8 cellular contexts compared by ENCODE assay signal in the genomic region with DNA sequence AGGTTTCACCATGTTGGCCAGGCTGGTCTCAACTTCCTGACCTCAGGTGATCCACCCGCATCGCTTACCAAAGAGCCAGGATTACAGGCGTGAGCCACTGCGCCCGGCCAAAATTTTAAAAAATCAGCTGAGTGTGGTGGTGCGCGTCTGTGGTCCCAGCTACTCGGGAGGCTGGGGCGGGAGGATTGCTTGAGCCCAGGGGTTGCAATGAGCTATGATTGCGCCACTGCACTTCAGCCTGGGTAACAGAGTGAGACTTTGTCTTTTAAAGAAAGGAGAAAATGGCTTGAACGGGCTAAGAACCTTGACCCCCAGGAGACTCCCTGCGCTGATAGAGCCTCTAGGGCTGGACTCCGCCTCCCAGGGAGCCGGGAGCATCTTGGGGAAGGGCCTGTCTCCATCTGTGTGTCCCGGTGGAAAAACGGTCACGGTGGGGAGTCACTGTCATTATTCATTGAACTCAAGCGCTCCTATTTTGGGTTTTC. TPM values are rescaled to one million over a fixed set of nuclear protein-coding genes. Genes with fewer than 3 reads are reported as not detected.
A peak's percentile ranks its signal among the peaks of the same experiment; 100 is the strongest.
DNase-seq lines count a peak whose midpoint lies in the region; ATAC-seq and TF ChIP-seq lines count a peak whose summit lies in the region.

No MANE protein-coding gene starts in this region.

- intact Hi-C loops in body of pancreas (cut with DNase I), result no loop called here

- TF ChIP-seq RAD21 in liver (IDR thresholded peaks at IDR 0.05), result no peak

- H3K27ac ChIP-seq in HUES6 (ENCODE audit: low read depth, low read length), result peak overlapping the region; percentile 60; the same call in 1 of the 2 replicates
- peak overlapping the region; percentile 69 to 96 (median 86) for H3K27ac ChIP-seq in body of pancreas
- H3K27ac ChIP-seq in liver (ENCODE audit: low read depth in 1 of 2, low read length in 2 of 2), result peak overlapping the region; percentile 84 to 87
- peak overlapping the region; percentile 89 to 99 (median 94) for H3K27ac ChIP-seq in tibial nerve

- TF ChIP-seq POLR2A in body of pancreas (IDR thresholded peaks at IDR 0.05) (no peak), tibial nerve (IDR thresholded peaks at IDR 0.05) (no peak)

- H3K36me3 ChIP-seq in HUES6 (ENCODE audit: control insufficient read depth, insufficient read depth, low read length), result no peaks in the 10 kb centered on the region; the same call in 1 of the 2 replicates
- H3K36me3 ChIP-seq in body of pancreas (replicated peaks in 1 of 2; ENCODE audit: insufficient read depth in 1 of 2, low read depth in 2 of 2), result no peaks in the 10 kb centered on the region
- no peaks in the 10 kb centered on the region for H3K36me3 ChIP-seq in liver (ENCODE audit: control insufficient read depth in 4 of 4, insufficient read depth in 3 of 4, low read depth in 1 of 4, low read length in 3 of 4)
- peaks cover 0 to 1% (median 0%) of the 10 kb centered on the region in 3 donors for H3K36me3 ChIP-seq in tibial nerve

- CTCF ChIA-PET in AG04449 (lab: Yijun Ruan, JAX), result no interaction called here

- H3K9me3 ChIP-seq in HUES6 (ENCODE audit: control insufficient read depth, insufficient read depth, low read depth, low read length) (no peaks in the 10 kb centered on the region), body of pancreas (no peaks in the 10 kb centered on the region), liver (ENCODE audit: control insufficient read depth in 4 of 4, low read length in 3 of 4) (no peaks in the 10 kb centered on the region), tibial nerve (no peaks in the 10 kb centered on the region)

- H3K4me3 ChIP-seq in AG04449 (ENCODE audit: low read depth, low read length), result peak overlapping the region; percentile 86
- peak overlapping the region; percentile 90 for H3K4me3 ChIP-seq in HUES6 (ENCODE audit: low read depth, low read length)
- H3K4me3 ChIP-seq in body of pancreas, result peak overlapping the region; percentile 40 to 45
- peak overlapping the region; percentile 63 to 84 (median 78) for H3K4me3 ChIP-seq in liver (ENCODE audit: low read depth in 1 of 3, low read length in 3 of 3)
- H3K4me3 ChIP-seq in tibial nerve, result peak overlapping the region; percentile 57 to 93 (median 79)

- ATAC-seq in GM19397 (IDR thresholded peaks at IDR 0.05; ENCODE audit: unreplicated experiment) (peak; percentile 0), body of pancreas (peak; percentile 8)

- POLR2A ChIA-PET in AG04449 (lab: Yijun Ruan, JAX), result interaction anchor here (0.6 to 2.2 kb wide), 4 partner anchors 16 to 27 kb away, joined by 3 to 7 read pairs (median 3); no protein-coding TSS in a partner anchor

- peak overlapping the region; percentile 73 for H3K9ac ChIP-seq in HUES6 (ENCODE audit: low read length)
- H3K9ac ChIP-seq in liver (ENCODE audit: low read depth in 1 of 2, low read length in 2 of 2), result peak overlapping the region; percentile 77 to 88

- H3K27me3 ChIP-seq in HUES6 (ENCODE audit: control insufficient read depth, insufficient read depth, low read length), result no peaks in the 10 kb centered on the region
- no peaks in the 10 kb centered on the region for H3K27me3 ChIP-seq in body of pancreas
- no peaks in the 10 kb centered on the region for H3K27me3 ChIP-seq in liver (ENCODE audit: control insufficient read depth in 4 of 4, insufficient read depth in 4 of 4, low read length in 3 of 4)
- no peaks in the 10 kb centered on the region for H3K27me3 ChIP-seq in tibial nerve

- no peak for TF ChIP-seq EP300 in tibial nerve (IDR thresholded peaks at IDR 0.05)

- 1% methylated on average over 15 to 18 of the region's 18 CpGs for whole genome bisulfite sequencing in body of pancreas, 2 donors
- 1% methylated on average over 18 of the region's 18 CpGs for WGBS in liver
- 1 to 3% methylated on average over 18 of the region's 18 CpGs for WGBS in tibial nerve, 2 donors

- H3K4me1 ChIP-seq in HUES6 (ENCODE audit: control insufficient read depth, insufficient read depth, low read length) (0 out of 2 replicates have a peak, but pooled peaks cover 6% of the 10 kb centered on the region), body of pancreas (peaks cover 18% of the 10 kb centered on the region), liver (ENCODE audit: control insufficient read depth in 4 of 4, insufficient read depth in 4 of 4, low read length in 3 of 4) (peaks cover 4 to 19% (median 9%) of the 10 kb centered on the region in 4 donors), tibial nerve (peaks cover 0 to 33% (median 11%) of the 10 kb centered on the region in 4 donors)

- no peak for DNase-seq in AG04449 (ENCODE audit: low read depth, low spot score)
- DNase-seq in body of pancreas, result no peak
- no peak for DNase-seq in tibial nerve (ENCODE audit: low spot score in 2 of 2)
- DNase-seq in COR-L47 (lab: John Stamatoyannopoulos, UW), result no peak
- DNase-seq in NCI-H1048 (lab: John Stamatoyannopoulos, UW), result no peak

- no peak for TF ChIP-seq CTCF in AG04449 (IDR thresholded peaks at IDR 0.05; ENCODE audit: insufficient read depth, low read length, missing control alignments)
- no peak for TF ChIP-seq CTCF in body of pancreas (IDR thresholded peaks at IDR 0.05)
- TF ChIP-seq CTCF in liver (IDR thresholded peaks at IDR 0.05; ENCODE audit: low read depth, low read length, missing input control), result no peak
- TF ChIP-seq CTCF in tibial nerve (IDR thresholded peaks at IDR 0.05), result no peak

TF ChIP-seq in liver, 16 proteins besides CTCF, POLR2A, EP300 and RAD21:
- TF ChIP-seq NR2F2 (IDR thresholded peaks at IDR 0.05), result no peak
- TF ChIP-seq HNF4A (conservative IDR thresholded peaks at IDR 0.05), result peak; percentile 30 to 48
- no peak for TF ChIP-seq FOXA1 (IDR thresholded peaks at IDR 0.05)
- TF ChIP-seq JUND (IDR thresholded peaks at IDR 0.05), result no peak
- peak; percentile 32 to 36 for TF ChIP-seq RXRA (IDR thresholded peaks at IDR 0.05)
- TF ChIP-seq, protein P1, sequence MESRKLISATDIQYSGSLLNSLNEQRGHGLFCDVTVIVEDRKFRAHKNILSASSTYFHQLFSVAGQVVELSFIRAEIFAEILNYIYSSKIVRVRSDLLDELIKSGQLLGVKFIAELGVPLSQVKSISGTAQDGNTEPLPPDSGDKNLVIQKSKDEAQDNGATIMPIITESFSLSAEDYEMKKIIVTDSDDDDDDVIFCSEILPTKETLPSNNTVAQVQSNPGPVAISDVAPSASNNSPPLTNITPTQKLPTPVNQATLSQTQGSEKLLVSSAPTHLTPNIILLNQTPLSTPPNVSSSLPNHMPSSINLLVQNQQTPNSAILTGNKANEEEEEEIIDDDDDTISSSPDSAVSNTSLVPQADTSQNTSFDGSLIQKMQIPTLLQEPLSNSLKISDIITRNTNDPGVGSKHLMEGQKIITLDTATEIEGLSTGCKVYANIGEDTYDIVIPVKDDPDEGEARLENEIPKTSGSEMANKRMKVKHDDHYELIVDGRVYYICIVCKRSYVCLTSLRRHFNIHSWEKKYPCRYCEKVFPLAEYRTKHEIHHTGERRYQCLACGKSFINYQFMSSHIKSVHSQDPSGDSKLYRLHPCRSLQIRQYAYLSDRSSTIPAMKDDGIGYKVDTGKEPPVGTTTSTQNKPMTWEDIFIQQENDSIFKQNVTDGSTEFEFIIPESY (IDR thresholded peaks at IDR 0.05), result no peak
- TF ChIP-seq SP1 (IDR thresholded peaks at IDR 0.05), result no peak
- TF ChIP-seq, protein P2, sequence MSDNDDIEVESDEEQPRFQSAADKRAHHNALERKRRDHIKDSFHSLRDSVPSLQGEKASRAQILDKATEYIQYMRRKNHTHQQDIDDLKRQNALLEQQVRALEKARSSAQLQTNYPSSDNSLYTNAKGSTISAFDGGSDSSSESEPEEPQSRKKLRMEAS (IDR thresholded peaks at IDR 0.05), result no peak
- no peak for TF ChIP-seq HNF4G (IDR thresholded peaks at IDR 0.05)
- no peak for TF ChIP-seq FOXA2 (IDR thresholded peaks at IDR 0.05)
- TF ChIP-seq, protein P3, sequence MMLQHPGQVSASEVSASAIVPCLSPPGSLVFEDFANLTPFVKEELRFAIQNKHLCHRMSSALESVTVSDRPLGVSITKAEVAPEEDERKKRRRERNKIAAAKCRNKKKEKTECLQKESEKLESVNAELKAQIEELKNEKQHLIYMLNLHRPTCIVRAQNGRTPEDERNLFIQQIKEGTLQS (IDR thresholded peaks at IDR 0.05), result no peak
TF ChIP-seq in liver: peak in this region for 2.

RNA-seq across cellular contexts. Expression of a gene that starts 0.8 kb away (rescaled TPM):
- total RNA-seq in body of pancreas (10 to 100 TPM in 1 of 2 donors, 1 to 10 TPM in 1; 5.7 to 16.5 TPM), liver (1 to 10 TPM; 4.4 to 5.1 TPM), tibial nerve (10 to 100 TPM; 15.9 to 28.8 (median 22.1) TPM)
- 1 to 10 TPM; 1.4 to 1.5 TPM for polyA plus RNA-seq in liver
